22 cellular contexts compared by ENCODE assay signal in genomic region chr3:34038131-34038530, GRCh38.
DNase-seq lines count a peak whose midpoint lies in the region; ATAC-seq and TF ChIP-seq lines count a peak whose summit lies in the region.
"Had no signal": no experiment of that assay in that cellular context is flagged by ENCODE, and none has a peak within 500 bp of the region (broad histone marks: within the 10 kb centered on the region; RNA-seq: fewer than 3 reads in every experiment).

No MANE protein-coding gene starts in this region.

- H3K27ac Mint-ChIP-seq in chondrocyte (ENCODE audit: unreplicated experiment) (peak overlapping the region; percentile 20), neural crest cell (ENCODE audit: unreplicated experiment) (peak overlapping the region; percentile 70), neural progenitor cell (no peak overlapping the region)
- H3K27ac Mint-ChIP-seq in stimulated activated naive B cell treated with anti-CD40 and anti-IgM and Interleukin-4, amounts not matched to agents 10 μg/mL and 1 μg/mL and 100 μg/mL, for 72 hours = peak overlapping the region; percentile 22
- H3K27ac Mint-ChIP-seq: CD14-positive monocyte; CD4-positive, alpha-beta T cell had no signal

- no peak overlapping the region for H3K9ac ChIP-seq in neural progenitor cell
- H3K9ac ChIP-seq: BLaER1 treated with 17β-estradiol and CSF1 and Interleukin-3, amounts not matched to agents 10 nM and 100 nM; GM23248 had no signal

- no peaks in the 10 kb centered on the region for H3K9me3 Mint-ChIP-seq in chondrocyte (ENCODE audit: low read depth)
- peaks cover 2% of the 10 kb centered on the region for H3K9me3 Mint-ChIP-seq in neural crest cell
- H3K9me3 Mint-ChIP-seq in stimulated activated naive B cell treated with anti-CD40 and anti-IgM and Interleukin-4, amounts not matched to agents 10 μg/mL and 1 μg/mL and 100 μg/mL, for 72 hours = no peaks in the 10 kb centered on the region
- peaks cover 4% of the 10 kb centered on the region for H3K9me3 Mint-ChIP-seq in neural progenitor cell
- H3K9me3 Mint-ChIP-seq: CD14-positive monocyte; CD4-positive, alpha-beta T cell; CD8-positive, alpha-beta memory T cell had no signal

- no peak overlapping the region for H3K4me2 ChIP-seq in neural progenitor cell
- H3K4me2 ChIP-seq: A549; BLaER1 treated with 17β-estradiol and CSF1 and Interleukin-3, amounts not matched to agents 10 nM and 100 nM had no signal

- H3K27ac ChIP-seq in dorsolateral prefrontal cortex (peak overlapping the region in 32 of 59 donors; percentile 2 to 82 (median 61)), neural progenitor cell (no peak overlapping the region)
- H3K27ac ChIP-seq: A549; BLaER1 treated with 17β-estradiol and CSF1 and Interleukin-3, amounts not matched to agents 10 nM and 100 nM; GM23248 had no signal

- no peaks in the 10 kb centered on the region for H3F3A ChIP-seq in neural progenitor cell (ENCODE audit: low read depth)

- H3K4me3 ChIP-seq in dorsolateral prefrontal cortex = no peak overlapping the region
- no peak overlapping the region for H3K4me3 ChIP-seq in neural progenitor cell
- H3K4me3 ChIP-seq: A549; BLaER1 treated with 17β-estradiol and CSF1 and Interleukin-3, amounts not matched to agents 10 nM and 100 nM; GM23248 had no signal

- H3K4me1 Mint-ChIP-seq in chondrocyte (ENCODE audit: low read depth) = peaks cover 10% of the 10 kb centered on the region
- H3K4me1 Mint-ChIP-seq in neural crest cell = no peaks in the 10 kb centered on the region
- H3K4me1 Mint-ChIP-seq in stimulated activated naive B cell treated with anti-CD40 and anti-IgM and Interleukin-4, amounts not matched to agents 10 μg/mL and 1 μg/mL and 100 μg/mL, for 72 hours = no peaks in the 10 kb centered on the region
- H3K4me1 Mint-ChIP-seq in neural progenitor cell = no peaks in the 10 kb centered on the region
- H3K4me1 Mint-ChIP-seq: CD14-positive monocyte; CD8-positive, alpha-beta memory T cell had no signal

- H3K36me3 Mint-ChIP-seq in chondrocyte (ENCODE audit: low read depth) = no peaks in the 10 kb centered on the region
- no peaks in the 10 kb centered on the region for H3K36me3 Mint-ChIP-seq in neural crest cell (ENCODE audit: low read depth)
- H3K36me3 Mint-ChIP-seq in stimulated activated naive B cell treated with anti-CD40 and anti-IgM and Interleukin-4, amounts not matched to agents 10 μg/mL and 1 μg/mL and 100 μg/mL, for 72 hours = no peaks in the 10 kb centered on the region
- no peaks in the 10 kb centered on the region for H3K36me3 Mint-ChIP-seq in neural progenitor cell
- H3K36me3 Mint-ChIP-seq: CD14-positive monocyte; CD8-positive, alpha-beta memory T cell had no signal

- ATAC-seq in stimulated activated naive B cell treated with anti-CD40 and anti-IgM and Interleukin-4, amounts not matched to agents 10 μg/mL and 1 μg/mL and 100 μg/mL, for 72 hours (replicated peaks) = no peak
- ATAC-seq in GM21390 (IDR thresholded peaks at IDR 0.05; ENCODE audit: unreplicated experiment) = no peak
- ATAC-seq: A549 had no signal

- H3K4me1 ChIP-seq in neural progenitor cell = no peaks in the 10 kb centered on the region
- H3K4me1 ChIP-seq: A549, BE2C had no signal

- no peaks in the 10 kb centered on the region for H3K9me3 ChIP-seq in neural progenitor cell (ENCODE audit: low read depth)
- H3K9me3 ChIP-seq: A549, BE2C had no signal

- H4K20me1 ChIP-seq in neural progenitor cell (ENCODE audit: low read depth) = no peaks in the 10 kb centered on the region
- H4K20me1 ChIP-seq: BLaER1 treated with 17β-estradiol and CSF1 and Interleukin-3, amounts not matched to agents 10 nM and 100 nM had no signal

- no peaks in the 10 kb centered on the region for H3K79me2 ChIP-seq in neural progenitor cell (ENCODE audit: low read depth)

- H3K36me3 ChIP-seq in neural progenitor cell = no peaks in the 10 kb centered on the region
- H3K36me3 ChIP-seq: BE2C; BLaER1 treated with 17β-estradiol and CSF1 and Interleukin-3, amounts not matched to agents 10 nM and 100 nM had no signal

- intact Hi-C loops in dorsolateral prefrontal cortex (cut with DNase I) = no loop called here

- H3K27me3 ChIP-seq in dorsolateral prefrontal cortex (no peaks in the 10 kb centered on the region), neural progenitor cell (no peaks in the 10 kb centered on the region)
- H3K27me3 ChIP-seq: BE2C; BLaER1 treated with 17β-estradiol and CSF1 and Interleukin-3, amounts not matched to agents 10 nM and 100 nM had no signal

- TF ChIP-seq CTCF in chondrocyte (IDR thresholded peaks at IDR 0.05) (no peak), dorsolateral prefrontal cortex (IDR thresholded peaks at IDR 0.05 in 54 of 56, conservative IDR thresholded peaks at IDR 0.05 in 2 of 56; ENCODE audit: low read depth in 1 of 56, partially characterized antibody in 56 of 56) (no peak), neural crest cell (conservative IDR thresholded peaks at IDR 0.05) (no peak), neural progenitor cell (IDR thresholded peaks at IDR 0.05) (no peak)

- no peak for DNase-seq in chondrocyte (ENCODE audit: low spot score)
- DNase-seq in dorsolateral prefrontal cortex = peak in 1 of 10 donors; percentile 25
- no peak for DNase-seq in neural crest cell (ENCODE audit: low read depth, low spot score)
- no peak for DNase-seq in stimulated activated naive B cell treated with anti-CD40 and anti-IgM and Interleukin-4, amounts not matched to agents 10 μg/mL and 1 μg/mL and 100 μg/mL, for 72 hours
- DNase-seq in neural progenitor cell (ENCODE audit: low spot score) = no peak
- no peak for DNase-seq in HPDE6-E6E7 (ENCODE audit: extremely low spot score)
- no peak for DNase-seq in LoVo (ENCODE audit: low spot score)
- DNase-seq: 8988T; ACHN; AML-193; BE2C; CD4-positive, alpha-beta T cell; CD8-positive, alpha-beta memory T cell; DMS153; DND-41; GM23248; H7; HCEC 1CT had no signal

- H3K27me3 Mint-ChIP-seq in chondrocyte (ENCODE audit: low read depth) (no peaks in the 10 kb centered on the region), neural crest cell (ENCODE audit: low read depth) (no peaks in the 10 kb centered on the region), neural progenitor cell (ENCODE audit: insufficient read depth, low read depth) (peaks cover 4% of the 10 kb centered on the region)
- H3K27me3 Mint-ChIP-seq in stimulated activated naive B cell treated with anti-CD40 and anti-IgM and Interleukin-4, amounts not matched to agents 10 μg/mL and 1 μg/mL and 100 μg/mL, for 72 hours = no peaks in the 10 kb centered on the region
- H3K27me3 Mint-ChIP-seq: CD4-positive, alpha-beta T cell; CD8-positive, alpha-beta memory T cell had no signal

- no peak overlapping the region for H2AFZ ChIP-seq in neural progenitor cell (replicated peaks)
- H2AFZ ChIP-seq: GM23248 had no signal

- no peak overlapping the region for H3K4me3 Mint-ChIP-seq in chondrocyte (ENCODE audit: unreplicated experiment)
- no peak overlapping the region for H3K4me3 Mint-ChIP-seq in neural crest cell
- H3K4me3 Mint-ChIP-seq in stimulated activated naive B cell treated with anti-CD40 and anti-IgM and Interleukin-4, amounts not matched to agents 10 μg/mL and 1 μg/mL and 100 μg/mL, for 72 hours = no peak overlapping the region
- no peak overlapping the region for H3K4me3 Mint-ChIP-seq in neural progenitor cell
- H3K4me3 Mint-ChIP-seq: CD14-positive monocyte; CD4-positive, alpha-beta T cell; CD8-positive, alpha-beta memory T cell had no signal
